In genomic region chrX:758917-759316, GRCh38 we compare ENCODE assay signal across 8 cellular contexts.
"Had no signal": no experiment of that assay in that cellular context is flagged by ENCODE, and none has a peak within 500 bp of the region (broad histone marks: within the 10 kb centered on the region; RNA-seq: fewer than 3 reads in every experiment).

No MANE protein-coding gene starts in this region.

- DNase-seq: GM23248, GOT3, H7, IMR-90 had no signal

- H3K9me3 ChIP-seq: HAP-1 had no signal

- FAIRE-seq: K562 had no signal

- H3K27ac ChIP-seq: GM23248, HL-60 had no signal

- H3K4me3 ChIP-seq: GM23248, HAP-1, K562 had no signal

- H3K36me3 ChIP-seq: HAP-1 had no signal

- ATAC-seq: HCT116, K562 had no signal

- H3K4me1 ChIP-seq: HAP-1 had no signal
